ENCODE assay signal across 1 cellular context in the genomic region with DNA sequence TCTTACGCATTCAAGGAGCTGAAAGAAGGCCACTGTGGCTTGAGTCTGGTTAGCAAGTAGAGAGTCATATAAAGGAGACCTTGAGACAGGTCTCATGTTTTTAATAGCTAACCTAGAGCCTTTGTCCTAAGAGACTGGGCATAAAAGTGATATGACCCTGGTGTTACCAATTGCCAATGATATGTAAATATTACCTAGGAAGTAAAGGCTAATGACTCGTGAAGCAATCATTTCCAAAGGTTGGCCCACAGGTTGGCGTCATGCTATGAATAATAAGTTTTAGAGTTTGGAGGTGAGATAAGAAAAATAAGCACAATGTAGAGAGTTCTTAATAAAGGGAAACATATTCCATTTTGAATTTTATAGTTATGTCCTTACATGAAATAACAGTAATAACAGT.
TF ChIP-seq lines count a peak whose summit lies in the region.

No MANE protein-coding gene starts in this region.

TF ChIP-seq in liver, 16 proteins besides CTCF, POLR2A, EP300 and RAD21 (continued from another document):
- TF ChIP-seq GABPA (IDR thresholded peaks at IDR 0.05 in 1 of 2, conservative IDR thresholded peaks at IDR 0.05 in 1 of 2): no peak
- TF ChIP-seq, protein P1, sequence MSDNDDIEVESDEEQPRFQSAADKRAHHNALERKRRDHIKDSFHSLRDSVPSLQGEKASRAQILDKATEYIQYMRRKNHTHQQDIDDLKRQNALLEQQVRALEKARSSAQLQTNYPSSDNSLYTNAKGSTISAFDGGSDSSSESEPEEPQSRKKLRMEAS (IDR thresholded peaks at IDR 0.05): peak; percentile 66
- peak; percentile 28 for TF ChIP-seq FOXA1 (IDR thresholded peaks at IDR 0.05)
- TF ChIP-seq, protein P2, sequence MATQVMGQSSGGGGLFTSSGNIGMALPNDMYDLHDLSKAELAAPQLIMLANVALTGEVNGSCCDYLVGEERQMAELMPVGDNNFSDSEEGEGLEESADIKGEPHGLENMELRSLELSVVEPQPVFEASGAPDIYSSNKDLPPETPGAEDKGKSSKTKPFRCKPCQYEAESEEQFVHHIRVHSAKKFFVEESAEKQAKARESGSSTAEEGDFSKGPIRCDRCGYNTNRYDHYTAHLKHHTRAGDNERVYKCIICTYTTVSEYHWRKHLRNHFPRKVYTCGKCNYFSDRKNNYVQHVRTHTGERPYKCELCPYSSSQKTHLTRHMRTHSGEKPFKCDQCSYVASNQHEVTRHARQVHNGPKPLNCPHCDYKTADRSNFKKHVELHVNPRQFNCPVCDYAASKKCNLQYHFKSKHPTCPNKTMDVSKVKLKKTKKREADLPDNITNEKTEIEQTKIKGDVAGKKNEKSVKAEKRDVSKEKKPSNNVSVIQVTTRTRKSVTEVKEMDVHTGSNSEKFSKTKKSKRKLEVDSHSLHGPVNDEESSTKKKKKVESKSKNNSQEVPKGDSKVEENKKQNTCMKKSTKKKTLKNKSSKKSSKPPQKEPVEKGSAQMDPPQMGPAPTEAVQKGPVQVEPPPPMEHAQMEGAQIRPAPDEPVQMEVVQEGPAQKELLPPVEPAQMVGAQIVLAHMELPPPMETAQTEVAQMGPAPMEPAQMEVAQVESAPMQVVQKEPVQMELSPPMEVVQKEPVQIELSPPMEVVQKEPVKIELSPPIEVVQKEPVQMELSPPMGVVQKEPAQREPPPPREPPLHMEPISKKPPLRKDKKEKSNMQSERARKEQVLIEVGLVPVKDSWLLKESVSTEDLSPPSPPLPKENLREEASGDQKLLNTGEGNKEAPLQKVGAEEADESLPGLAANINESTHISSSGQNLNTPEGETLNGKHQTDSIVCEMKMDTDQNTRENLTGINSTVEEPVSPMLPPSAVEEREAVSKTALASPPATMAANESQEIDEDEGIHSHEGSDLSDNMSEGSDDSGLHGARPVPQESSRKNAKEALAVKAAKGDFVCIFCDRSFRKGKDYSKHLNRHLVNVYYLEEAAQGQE (IDR thresholded peaks at IDR 0.05): peak; percentile 43
- no peak for TF ChIP-seq HNF4G (IDR thresholded peaks at IDR 0.05)
- no peak for TF ChIP-seq EGR1 (IDR thresholded peaks at IDR 0.05; ENCODE audit: low read depth in 2 of 2)
- peak in 1 of 2 donors; percentile 78 for TF ChIP-seq JUND (IDR thresholded peaks at IDR 0.05)
- peak; percentile 58 for TF ChIP-seq SP1 (IDR thresholded peaks at IDR 0.05)
- TF ChIP-seq, protein P3, sequence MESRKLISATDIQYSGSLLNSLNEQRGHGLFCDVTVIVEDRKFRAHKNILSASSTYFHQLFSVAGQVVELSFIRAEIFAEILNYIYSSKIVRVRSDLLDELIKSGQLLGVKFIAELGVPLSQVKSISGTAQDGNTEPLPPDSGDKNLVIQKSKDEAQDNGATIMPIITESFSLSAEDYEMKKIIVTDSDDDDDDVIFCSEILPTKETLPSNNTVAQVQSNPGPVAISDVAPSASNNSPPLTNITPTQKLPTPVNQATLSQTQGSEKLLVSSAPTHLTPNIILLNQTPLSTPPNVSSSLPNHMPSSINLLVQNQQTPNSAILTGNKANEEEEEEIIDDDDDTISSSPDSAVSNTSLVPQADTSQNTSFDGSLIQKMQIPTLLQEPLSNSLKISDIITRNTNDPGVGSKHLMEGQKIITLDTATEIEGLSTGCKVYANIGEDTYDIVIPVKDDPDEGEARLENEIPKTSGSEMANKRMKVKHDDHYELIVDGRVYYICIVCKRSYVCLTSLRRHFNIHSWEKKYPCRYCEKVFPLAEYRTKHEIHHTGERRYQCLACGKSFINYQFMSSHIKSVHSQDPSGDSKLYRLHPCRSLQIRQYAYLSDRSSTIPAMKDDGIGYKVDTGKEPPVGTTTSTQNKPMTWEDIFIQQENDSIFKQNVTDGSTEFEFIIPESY (IDR thresholded peaks at IDR 0.05): no peak
- TF ChIP-seq RXRA (IDR thresholded peaks at IDR 0.05): peak; percentile 81 to 92
- TF ChIP-seq NR2F2 (IDR thresholded peaks at IDR 0.05): no peak
- TF ChIP-seq YY1 (IDR thresholded peaks at IDR 0.05): peak; percentile 69
- peak; percentile 74 for TF ChIP-seq FOXA2 (IDR thresholded peaks at IDR 0.05)
TF ChIP-seq in liver: peak in this region for 9.
